ENCODE assay signal across 1 cellular context in genomic region chr11:67082071-67082791, GRCh38.
TF ChIP-seq lines count a peak whose summit lies in the region.

No MANE protein-coding gene starts in this region.

TF ChIP-seq in HepG2, 621 proteins besides CTCF, POLR2A, EP300 and RAD21 (continues in another document):
- no peak for TF ChIP-seq FOXK2 (IDR thresholded peaks at IDR 0.05)
- no peak for TF ChIP-seq SSRP1 (CRISPR knock-in tag; IDR thresholded peaks at IDR 0.05)
- no peak for TF ChIP-seq MLXIP (CRISPR knock-in tag; IDR thresholded peaks at IDR 0.05; ENCODE audit: borderline replicate concordance)
- TF ChIP-seq ZFP90 (CRISPR knock-in tag; IDR thresholded peaks at IDR 0.05; ENCODE audit: borderline replicate concordance), result no peak
- no peak for TF ChIP-seq NBN (conservative IDR thresholded peaks at IDR 0.05)
- no peak for TF ChIP-seq ZNF570 (CRISPR knock-in tag; IDR thresholded peaks at IDR 0.05; ENCODE audit: borderline replicate concordance)
- TF ChIP-seq MAX (IDR thresholded peaks at IDR 0.05), result peak; percentile 3; the same call in 1 of the 2 replicates
- TF ChIP-seq RORA (CRISPR knock-in tag; IDR thresholded peaks at IDR 0.05), result no peak
- TF ChIP-seq ZNF546 (CRISPR knock-in tag; conservative IDR thresholded peaks at IDR 0.05), result no peak
- TF ChIP-seq THYN1 (CRISPR knock-in tag; IDR thresholded peaks at IDR 0.05; ENCODE audit: borderline replicate concordance, low read depth), result no peak
- no peak for TF ChIP-seq ZNF549 (CRISPR knock-in tag; IDR thresholded peaks at IDR 0.05)
- no peak for TF ChIP-seq NKX3-1 (CRISPR knock-in tag; IDR thresholded peaks at IDR 0.05)
- TF ChIP-seq MIER3 (CRISPR knock-in tag; IDR thresholded peaks at IDR 0.05; ENCODE audit: borderline replicate concordance), result no peak
- TF ChIP-seq DR1 (CRISPR knock-in tag; IDR thresholded peaks at IDR 0.05), result no peak
- no peak for TF ChIP-seq ZNF317 (CRISPR knock-in tag; IDR thresholded peaks at IDR 0.05)
- TF ChIP-seq FOXC1 (CRISPR knock-in tag; IDR thresholded peaks at IDR 0.05; ENCODE audit: borderline replicate concordance), result no peak
- TF ChIP-seq ZNF10 (CRISPR knock-in tag; IDR thresholded peaks at IDR 0.05; ENCODE audit: borderline replicate concordance, low read depth), result no peak
- no peak for TF ChIP-seq ZNF772 (CRISPR knock-in tag; IDR thresholded peaks at IDR 0.05)
- TF ChIP-seq HMGXB4 (CRISPR knock-in tag; IDR thresholded peaks at IDR 0.05; ENCODE audit: borderline replicate concordance in 1 of 2, low read depth in 1 of 2), result 0 out of 4 replicates have a peak, but pooled peaks of 1 of the 2 experiments have one; percentile 39
- TF ChIP-seq TFE3 (CRISPR knock-in tag; IDR thresholded peaks at IDR 0.05), result no peak
- no peak for TF ChIP-seq TRAFD1 (CRISPR knock-in tag; IDR thresholded peaks at IDR 0.05; ENCODE audit: borderline replicate concordance)
- TF ChIP-seq STAG1 (CRISPR knock-in tag; IDR thresholded peaks at IDR 0.05), result peak; percentile 38
- no peak for TF ChIP-seq SRF (IDR thresholded peaks at IDR 0.05; ENCODE audit: low read depth, low read length)
- no peak for TF ChIP-seq RCOR2 (CRISPR knock-in tag; IDR thresholded peaks at IDR 0.05)
- TF ChIP-seq HOXA3 (CRISPR knock-in tag; IDR thresholded peaks at IDR 0.05), result no peak
- no peak for TF ChIP-seq ZNF512B (CRISPR knock-in tag; IDR thresholded peaks at IDR 0.05; ENCODE audit: borderline replicate concordance)
- 0 out of 2 replicates have a peak, but pooled peaks have one; percentile 11 for TF ChIP-seq ZNF687 (CRISPR knock-in tag; IDR thresholded peaks at IDR 0.05)
- no peak for TF ChIP-seq ZBTB40 (IDR thresholded peaks at IDR 0.05)
- TF ChIP-seq ZBTB40 (CRISPR knock-in tag; IDR thresholded peaks at IDR 0.05), result no peak
- no peak for TF ChIP-seq NFRKB (IDR thresholded peaks at IDR 0.05)
- no peak for TF ChIP-seq ZNF550 (CRISPR knock-in tag; IDR thresholded peaks at IDR 0.05; ENCODE audit: borderline replicate concordance)
